In the genomic region with DNA sequence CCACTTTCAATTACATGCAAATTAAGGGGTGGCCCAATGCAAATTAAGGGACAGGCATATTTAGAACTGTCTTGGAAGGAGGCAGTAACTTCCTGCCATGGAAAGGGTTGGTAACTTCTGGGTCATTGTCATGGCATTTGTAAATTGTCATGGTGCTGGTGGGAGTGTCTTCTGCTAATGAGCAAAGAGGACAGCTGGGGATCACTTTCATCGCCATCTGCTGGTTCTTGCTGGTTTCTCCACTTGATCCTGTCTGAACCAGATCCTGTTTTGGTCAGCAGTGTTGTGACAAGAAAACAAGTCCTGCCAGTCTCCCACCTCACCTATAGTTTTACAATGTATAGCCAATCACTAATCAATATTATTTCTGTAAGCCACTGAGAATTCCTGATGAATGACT, we compare ENCODE assay signal across 8 cellular contexts. TPM values are rescaled to one million over a fixed set of nuclear protein-coding genes. Genes with fewer than 3 reads are reported as not detected.
DNase-seq lines count a peak whose midpoint lies in the region; ATAC-seq and TF ChIP-seq lines count a peak whose summit lies in the region.

No MANE protein-coding gene starts in this region.

- H3K27me3 Mint-ChIP-seq in natural killer cell (ENCODE audit: low read depth in 2 of 2), result peaks cover 13 to 17% of the 10 kb centered on the region in 2 donors
- H3K27me3 Mint-ChIP-seq in natural killer cell treated with Interleukin-12 subunit alpha and Interleukin-12 subunit beta and Interleukin-15 and Interleukin-18, amount 100 ng/mL, for 72 hours, result peaks cover 13 to 27% of the 10 kb centered on the region in 2 donors
- H3K27me3 Mint-ChIP-seq in endothelial cell (ENCODE audit: unreplicated experiment), result no peaks in the 10 kb centered on the region
- peaks cover 8% of the 10 kb centered on the region for H3K27me3 Mint-ChIP-seq in activated T-cell treated with anti-CD3 and anti-CD28 coated beads, Interleukin-2, amount 50 U/mL, for 24 hours

- H3K9me3 Mint-ChIP-seq in natural killer cell (peaks cover 2 to 3% of the 10 kb centered on the region in 2 donors), endothelial cell (ENCODE audit: unreplicated experiment) (no peaks in the 10 kb centered on the region)
- H3K9me3 Mint-ChIP-seq in natural killer cell treated with Interleukin-12 subunit alpha and Interleukin-12 subunit beta and Interleukin-15 and Interleukin-18, amount 100 ng/mL, for 72 hours, result peaks cover 9% of the 10 kb centered on the region
- no peaks in the 10 kb centered on the region for H3K9me3 Mint-ChIP-seq in activated T-cell treated with anti-CD3 and anti-CD28 coated beads, Interleukin-2, amount 50 U/mL, for 24 hours

- intact Hi-C loops in natural killer cell (cut with micrococcal nuclease), result no loop called here

- TF ChIP-seq CTCF in natural killer cell (IDR thresholded peaks at IDR 0.05), result no peak
- peak; percentile 24 for TF ChIP-seq CTCF in endothelial cell (IDR thresholded peaks at IDR 0.05; ENCODE audit: unreplicated experiment)

- H3K4me3 Mint-ChIP-seq in natural killer cell (no peak overlapping the region), endothelial cell (ENCODE audit: unreplicated experiment) (no peak overlapping the region)
- no peak overlapping the region for H3K4me3 Mint-ChIP-seq in natural killer cell treated with Interleukin-12 subunit alpha and Interleukin-12 subunit beta and Interleukin-15 and Interleukin-18, amount 100 ng/mL, for 72 hours
- H3K4me3 Mint-ChIP-seq in activated T-cell treated with anti-CD3 and anti-CD28 coated beads, Interleukin-2, amount 50 U/mL, for 24 hours, result no peak overlapping the region

- H3K27ac Mint-ChIP-seq in natural killer cell (no peak overlapping the region), endothelial cell (ENCODE audit: unreplicated experiment) (peak overlapping the region; percentile 2)
- H3K27ac Mint-ChIP-seq in natural killer cell treated with Interleukin-12 subunit alpha and Interleukin-12 subunit beta and Interleukin-15 and Interleukin-18, amount 100 ng/mL, for 72 hours, result no peak overlapping the region
- H3K27ac Mint-ChIP-seq in activated T-cell treated with anti-CD3 and anti-CD28 coated beads, Interleukin-2, amount 50 U/mL, for 24 hours, result no peak overlapping the region

- H3K36me3 Mint-ChIP-seq in natural killer cell, result peaks cover 9% of the 10 kb centered on the region
- peaks cover 6% of the 10 kb centered on the region for H3K36me3 Mint-ChIP-seq in natural killer cell treated with Interleukin-12 subunit alpha and Interleukin-12 subunit beta and Interleukin-15 and Interleukin-18, amount 100 ng/mL, for 72 hours
- no peaks in the 10 kb centered on the region for H3K36me3 Mint-ChIP-seq in endothelial cell (ENCODE audit: low read depth, unreplicated experiment)
- no peaks in the 10 kb centered on the region for H3K36me3 Mint-ChIP-seq in activated T-cell treated with anti-CD3 and anti-CD28 coated beads, Interleukin-2, amount 50 U/mL, for 24 hours (ENCODE audit: low read depth)

- ATAC-seq in natural killer cell (peak in 2 of 3 donors; percentile 49 to 54), HG02798 (IDR thresholded peaks at IDR 0.05; ENCODE audit: poor library complexity, unreplicated experiment) (peak; percentile 87), HG03108 (IDR thresholded peaks at IDR 0.05; ENCODE audit: unreplicated experiment) (no peak)
- no peak for ATAC-seq in natural killer cell treated with Interleukin-12 subunit alpha and Interleukin-12 subunit beta and Interleukin-15 and Interleukin-18, amount 100 ng/mL, for 72 hours

- no peaks in the 10 kb centered on the region for H3K4me1 Mint-ChIP-seq in natural killer cell
- H3K4me1 Mint-ChIP-seq in natural killer cell treated with Interleukin-12 subunit alpha and Interleukin-12 subunit beta and Interleukin-15 and Interleukin-18, amount 100 ng/mL, for 72 hours (ENCODE audit: low read depth in 2 of 2), result no peaks in the 10 kb centered on the region
- no peaks in the 10 kb centered on the region for H3K4me1 Mint-ChIP-seq in endothelial cell (ENCODE audit: unreplicated experiment)
- H3K4me1 Mint-ChIP-seq in activated T-cell treated with anti-CD3 and anti-CD28 coated beads, Interleukin-2, amount 50 U/mL, for 24 hours (ENCODE audit: low read depth), result no peaks in the 10 kb centered on the region

- DNase-seq in natural killer cell, result no peak
- DNase-seq in natural killer cell treated with Interleukin-12 subunit alpha and Interleukin-12 subunit beta and Interleukin-15 and Interleukin-18, amount 100 ng/mL, for 72 hours (ENCODE audit: low spot score), result no peak
- DNase-seq in NCI-H460 (ENCODE audit: extremely low read depth, low read depth), result peak; percentile 11
- peak; percentile 48 for DNase-seq in endothelial cell (ENCODE audit: low spot score)
- no peak for DNase-seq in stimulated activated CD8-positive, alpha-beta memory T cell treated with anti-CD3 and anti-CD28 coated beads, Interleukin-4, amount 100 ng/mL, for 48 hours
- no peak for DNase-seq in activated T-cell treated with anti-CD3 and anti-CD28 coated beads, Interleukin-2, amount 50 U/mL, for 24 hours

RNA-seq across cellular contexts. Expression of gene UGT3A2, which starts 23.4 kb away (rescaled TPM):
- total RNA-seq in natural killer cell (under 1 TPM in 2 of 3 donors, not detected in 1; 0.25 TPM), endothelial cell (ENCODE audit: unreplicated experiment) (7.2 TPM)
- not detected for total RNA-seq in natural killer cell treated with Interleukin-12 subunit alpha and Interleukin-12 subunit beta and Interleukin-15 and Interleukin-18, amount 100 ng/mL, for 72 hours
- not detected in 2 replicates for total RNA-seq in NCI-H460 (2014; rRNA removed; shearing (Covaris generic))
- polyA plus RNA-seq in NCI-H460 (2014; cell fraction: nucleus; rRNA removed), result not detected in 2 replicates

Comparison
In these comparisons a context has a peak if more than half of its experiments do, and no peak if none do; other contexts are left out.
1. ATAC-seq: peak in natural killer cell (2 of 3) and HG02798 (single experiment); none in natural killer cell treated with Interleukin-12 subunit alpha and Interleukin-12 subunit beta and Interleukin-15 and Interleukin-18, amount 100 ng/mL, for 72 hours (0 of 2) and HG03108 (single experiment).
2. DNase-seq: peak in NCI-H460 (single experiment) and endothelial cell (single experiment); none in natural killer cell (single experiment), natural killer cell treated with Interleukin-12 subunit alpha and Interleukin-12 subunit beta and Interleukin-15 and Interleukin-18, amount 100 ng/mL, for 72 hours (single experiment), stimulated activated CD8-positive, alpha-beta memory T cell treated with anti-CD3 and anti-CD28 coated beads, Interleukin-4, amount 100 ng/mL, for 48 hours (single experiment) and activated T-cell treated with anti-CD3 and anti-CD28 coated beads, Interleukin-2, amount 50 U/mL, for 24 hours (single experiment).